1 cellular context compared by ENCODE assay signal in genomic region chr19:48445256-48445605, GRCh38.
TF ChIP-seq lines count a peak whose summit lies in the region.

No MANE protein-coding gene starts in this region.

TF ChIP-seq in GM23338, 12 proteins besides CTCF, POLR2A, EP300 and RAD21 (continued from another document):
- no peak for TF ChIP-seq REST (IDR thresholded peaks at IDR 0.05; ENCODE audit: unreplicated experiment)
- no peak for TF ChIP-seq JUNB (IDR thresholded peaks at IDR 0.05; ENCODE audit: unreplicated experiment)
- no peak for TF ChIP-seq NANOG (IDR thresholded peaks at IDR 0.05; ENCODE audit: borderline replicate concordance)
- no peak for TF ChIP-seq ZNF114 (CRISPR knock-in tag; IDR thresholded peaks at IDR 0.05)
- TF ChIP-seq ZNF462 (CRISPR knock-in tag; IDR thresholded peaks at IDR 0.05), result no peak
- TF ChIP-seq CREB1 (CRISPR knock-in tag; IDR thresholded peaks at IDR 0.05; ENCODE audit: low read depth), result no peak
- no peak for TF ChIP-seq STAT1 (IDR thresholded peaks at IDR 0.05; ENCODE audit: unreplicated experiment)
- TF ChIP-seq POLR2AphosphoS5 (IDR thresholded peaks at IDR 0.05; ENCODE audit: low read depth), result no peak
- no peak for TF ChIP-seq ETS1 (IDR thresholded peaks at IDR 0.05)
- TF ChIP-seq EZH2phosphoT487 (IDR thresholded peaks at IDR 0.05; ENCODE audit: unreplicated experiment), result no peak
TF ChIP-seq in GM23338: peak in this region for 0.
